In genomic region chr12:121326996-121327674, GRCh38 we compare ENCODE assay signal across 19 cellular contexts. TPM values are rescaled to one million over a fixed set of nuclear protein-coding genes. Genes with fewer than 3 reads are reported as not detected.
DNase-seq lines count a peak whose midpoint lies in the region; ATAC-seq, FAIRE-seq and TF ChIP-seq lines count a peak whose summit lies in the region.
"Had no signal": no experiment of that assay in that cellular context is flagged by ENCODE, and none has a peak within 500 bp of the region (broad histone marks: within the 10 kb centered on the region; RNA-seq: fewer than 3 reads in every experiment).

No MANE protein-coding gene starts in this region.

- no peak overlapping the region for H2AK5ac ChIP-seq in H1 (ENCODE audit: low read depth, low read length)
- no peak overlapping the region for H2AK5ac ChIP-seq in trophoblast cell (ENCODE audit: low read length)

- no peak for TF ChIP-seq EP300 in H1 (IDR thresholded peaks at IDR 0.05; ENCODE audit: borderline replicate concordance in 1 of 2, low read depth in 2 of 2, low read length in 2 of 2)

- no peak overlapping the region for H3K9ac ChIP-seq in H1 (replicated peaks in 1 of 4; ENCODE audit: extremely low read depth in 1 of 4, low read depth in 3 of 4, low read length in 3 of 4)
- no peak overlapping the region for H3K9ac ChIP-seq in trophoblast cell (ENCODE audit: low read length)

- H3K36me3 ChIP-seq in H1 (ENCODE audit: control insufficient read depth in 2 of 4, insufficient read depth in 4 of 4, low read length in 3 of 4) (peaks cover 19 to 65% (median 54%) of the 10 kb centered on the region in 4 experiments; a peak in 7 of 8 replicates), trophoblast cell (ENCODE audit: control insufficient read depth in 1 of 2, insufficient read depth in 2 of 2, low read length in 2 of 2) (peaks cover 19 to 52% of the 10 kb centered on the region in 2 experiments)

- ATAC-seq in right cardiac atrium (no peak), GM18505 (IDR thresholded peaks at IDR 0.05; ENCODE audit: unreplicated experiment) (no peak)
- ATAC-seq: activated CD8-positive, alpha-beta memory T cell treated with anti-CD3 and anti-CD28 coated beads, Interleukin-2, amount 10 ng/mL, durations not matched to agents 7 days and 5 days; stimulated activated naive CD8-positive, alpha-beta T cell treated with anti-CD3 and anti-CD28 coated beads, Interleukin-15, Interleukin-2, amounts not matched to agents 100 U/mL and 50 U/mL, for 24 hours had no signal

- no peak for FAIRE-seq in H1 (lab: Jason Lieb, UNC)
- FAIRE-seq: endometrium, GM18507 had no signal

- H3K79me2 ChIP-seq in H1 (ENCODE audit: control insufficient read depth in 1 of 2, insufficient read depth in 2 of 2, low read length in 2 of 2) (no peaks in the 10 kb centered on the region), trophoblast cell (ENCODE audit: control insufficient read depth, insufficient read depth, low read length, poor library complexity) (no peaks in the 10 kb centered on the region)

- H2BK5ac ChIP-seq in H1 (ENCODE audit: low read depth, low read length), result peak overlapping the region; percentile 24; the same call in 1 of the 2 replicates
- H2BK5ac ChIP-seq in trophoblast cell (ENCODE audit: low read depth, low read length, poor library complexity), result no peak overlapping the region

- H2BK12ac ChIP-seq in H1 (ENCODE audit: low read depth, low read length) (no peak overlapping the region), trophoblast cell (ENCODE audit: low read length) (no peak overlapping the region)

- H3K14ac ChIP-seq in H1 (ENCODE audit: insufficient read length) (no peak overlapping the region), trophoblast cell (ENCODE audit: low read length) (no peak overlapping the region)

- peaks cover 0 to 1% of the 10 kb centered on the region in 2 experiments for H4K20me1 ChIP-seq in H1 (replicated peaks in 1 of 2; ENCODE audit: control insufficient read depth in 1 of 2, insufficient read depth in 2 of 2, low read length in 2 of 2)

- H2BK120ac ChIP-seq in H1 (replicated peaks; ENCODE audit: low read depth, low read length) (no peak overlapping the region), trophoblast cell (ENCODE audit: insufficient read depth, low read length, poor library complexity) (no peak overlapping the region)

- no peak for TF ChIP-seq CTCF in H1 (IDR thresholded peaks at IDR 0.05; ENCODE audit: control extremely low read depth in 1 of 3, insufficient read depth in 1 of 3, low read depth in 1 of 3, low read length in 3 of 3)

- H3K4me3 ChIP-seq in H1 (ENCODE audit: extremely low read depth in 1 of 4, insufficient read depth in 2 of 4, low read depth in 3 of 4, low read length in 4 of 4) (no peak overlapping the region), right cardiac atrium (ENCODE audit: low read length) (no peak overlapping the region), trophoblast cell (ENCODE audit: low read depth, low read length) (no peak overlapping the region)
- H3K4me3 ChIP-seq: HAP-1, MG63 had no signal

- H3K18ac ChIP-seq in H1 (ENCODE audit: extremely low read depth, low read length) (no peak overlapping the region), trophoblast cell (ENCODE audit: low read length) (no peak overlapping the region)

- CTCF ChIA-PET in H1 (lab: Charles Lee; ENCODE audit: partially characterized antibody), result no interaction called here

- intact Hi-C loops in right cardiac atrium (cut with DNase I), result no loop called here

- POLR2A ChIA-PET in H1 (lab: Charles Lee; ENCODE audit: partially characterized antibody), result interaction anchor here (0.6 kb wide), 1 partner anchor 98 kb away, joined by 3 read pairs; no protein-coding TSS in a partner anchor

- H4K5ac ChIP-seq in H1 (ENCODE audit: insufficient read length, low read depth, low read length), result no peak overlapping the region

- TF ChIP-seq POLR2A in H1 (IDR thresholded peaks at IDR 0.05; ENCODE audit: control extremely low read depth in 1 of 2, low read depth in 2 of 2, low read length in 2 of 2), result no peak
- no peak for TF ChIP-seq POLR2A in GM18505 (IDR thresholded peaks at IDR 0.05; ENCODE audit: borderline replicate concordance, extremely low read depth, insufficient read depth, insufficient read length)

- H3K9me3 ChIP-seq in H1 (ENCODE audit: insufficient read depth in 2 of 2, low read depth in 1 of 2, low read length in 1 of 2) (no peaks in the 10 kb centered on the region), right cardiac atrium (ENCODE audit: control insufficient read depth, low read length) (no peaks in the 10 kb centered on the region), trophoblast cell (ENCODE audit: insufficient read depth, low read depth, low read length) (no peaks in the 10 kb centered on the region)
- H3K9me3 ChIP-seq: HAP-1, MG63 had no signal

- peak; percentile 87 for DNase-seq in Ammon's horn (ENCODE audit: low spot score)
- DNase-seq in NCI-H1694 (lab: John Stamatoyannopoulos, UW), result peak; percentile 83
- DNase-seq in H1 (ENCODE audit: low read depth in 1 of 2, low spot score in 2 of 2), result no peak
- peak in 50 of 56 donors; percentile 11 to 82 (median 54) for DNase-seq in nucleus accumbens (lab: John Stamatoyannopoulos, UW)
- no peak for DNase-seq in right cardiac atrium
- DNase-seq in trophoblast cell, result no peak
- no peak for DNase-seq in epidermal melanocyte (ENCODE audit: insufficient read length, low spot score)
- DNase-seq: activated B cell treated with CpG ODN at 0.5 μM for 24 hours; activated CD8-positive, alpha-beta memory T cell treated with anti-CD3 and anti-CD28 coated beads, Interleukin-2, amount 10 ng/mL, durations not matched to agents 7 days and 5 days; central memory CD4-positive, alpha-beta T cell; DMS153; islet precursor cell; MG63; NCI-H1930; stimulated activated naive CD8-positive, alpha-beta T cell treated with anti-CD3 and anti-CD28 coated beads, Interleukin-15, Interleukin-2, amounts not matched to agents 100 U/mL and 50 U/mL, for 24 hours had no signal

- H3K4me1 ChIP-seq in H1 (replicated peaks in 1 of 4; ENCODE audit: control insufficient read depth in 3 of 4, insufficient read depth in 4 of 4, low read length in 3 of 4), result no peaks in the 10 kb centered on the region
- no peaks in the 10 kb centered on the region for H3K4me1 ChIP-seq in right cardiac atrium (ENCODE audit: control insufficient read depth, insufficient read depth, low read length)
- H3K4me1 ChIP-seq in trophoblast cell (ENCODE audit: control insufficient read depth in 1 of 2, insufficient read depth in 2 of 2, low read length in 2 of 2), result no peaks in the 10 kb centered on the region
- H3K4me1 ChIP-seq: HAP-1 had no signal

- H3K56ac ChIP-seq in H1 (replicated peaks; ENCODE audit: insufficient read length, low read depth, low read length), result no peak overlapping the region

- no peak overlapping the region for H2BK20ac ChIP-seq in H1 (ENCODE audit: low read length)

- no peak overlapping the region for H4K91ac ChIP-seq in H1 (replicated peaks; ENCODE audit: insufficient read length, low read length)
- no peak overlapping the region for H4K91ac ChIP-seq in trophoblast cell (ENCODE audit: low read depth, low read length)

- H3K4ac ChIP-seq in H1 (replicated peaks; ENCODE audit: insufficient read length, low read depth, low read length), result no peak overlapping the region
- H3K4ac ChIP-seq in trophoblast cell (ENCODE audit: low read depth, low read length), result no peak overlapping the region

- H3K4me2 ChIP-seq in H1 (ENCODE audit: insufficient read depth in 1 of 2, low read depth in 2 of 2, low read length in 2 of 2) (no peak overlapping the region), trophoblast cell (ENCODE audit: low read length) (no peak overlapping the region)

- no peak for TF ChIP-seq RAD21 in H1 (IDR thresholded peaks at IDR 0.05 in 1 of 2, conservative IDR thresholded peaks at IDR 0.05 in 1 of 2; ENCODE audit: low read depth in 2 of 2, low read length in 2 of 2)

- H4K8ac ChIP-seq in H1 (ENCODE audit: extremely low read depth, insufficient read depth, low read length) (0 out of 2 replicates have a peak overlapping the region, but pooled peaks have one; percentile 21), trophoblast cell (ENCODE audit: low read depth, low read length) (no peak overlapping the region)

- no peak overlapping the region for H2BK15ac ChIP-seq in H1 (ENCODE audit: low read length)

- no peak overlapping the region for H4K12ac ChIP-seq in trophoblast cell (ENCODE audit: low read depth, low read length)

- H3K23me2 ChIP-seq in H1 (ENCODE audit: low read depth, low read length), result no peaks in the 10 kb centered on the region

- WGBS in H1 (ENCODE audit: extremely low coverage in 1 of 2, insufficient coverage in 1 of 2, insufficient read length in 1 of 2, insufficient replicate concordance in 2 of 2, low coverage in 1 of 2, low lambda C conversion rate in 2 of 2, missing lambda C conversion rate in 1 of 2), 2 experiments, result 94% methylated on average over 21 of the region's 21 CpGs; no CpG with 5 or more reads in 1 of the 2 experiments
- WGBS in right cardiac atrium, result 80% methylated on average over 21 of the region's 21 CpGs
- no CpG with 5 or more reads among the region's 21 CpGs for WGBS in trophoblast cell (ENCODE audit: extremely low coverage, insufficient coverage, insufficient read length)

- no peaks in the 10 kb centered on the region for H3K27me3 ChIP-seq in H1 (replicated peaks in 1 of 4; ENCODE audit: control insufficient read depth in 3 of 4, extremely low read depth in 1 of 4, insufficient read depth in 3 of 4, low read length in 3 of 4)
- no peaks in the 10 kb centered on the region for H3K27me3 ChIP-seq in right cardiac atrium (ENCODE audit: control insufficient read depth, insufficient read depth)
- no peaks in the 10 kb centered on the region for H3K27me3 ChIP-seq in trophoblast cell (ENCODE audit: insufficient read depth, low read length)
- H3K27me3 ChIP-seq: MG63 had no signal

- H3K27ac ChIP-seq in H1 (ENCODE audit: low read depth, low read length) (no peak overlapping the region), right cardiac atrium (ENCODE audit: low read length) (no peak overlapping the region), trophoblast cell (ENCODE audit: low read depth, low read length) (no peak overlapping the region)

- no peak overlapping the region for H2AFZ ChIP-seq in H1 (ENCODE audit: low read length)
- H2AFZ ChIP-seq in trophoblast cell (ENCODE audit: insufficient read depth, low read length, poor library complexity), result no peak overlapping the region

- H3K23ac ChIP-seq in H1 (ENCODE audit: insufficient read length), result no peak overlapping the region
- H3K23ac ChIP-seq in trophoblast cell (ENCODE audit: low read length), result no peak overlapping the region

- H3K79me1 ChIP-seq in H1 (ENCODE audit: low read depth, low read length) (no peaks in the 10 kb centered on the region), trophoblast cell (ENCODE audit: low read length) (no peaks in the 10 kb centered on the region)

RNA-seq across cellular contexts. Expression of gene ANAPC5, which starts 25.1 kb away (rescaled TPM):
- 97.6 and 103 TPM in 2 replicates for total RNA-seq in H1 (2021; fragmentation: NEBNext Ultra II Directional; extraction: Animal tissue kit (Norgen Biotek cat#: 25700))
- polyA plus RNA-seq in H1 (2011; rRNA removed) (94.5 and 127 TPM in 2 replicates), right cardiac atrium (55.7 TPM)
- polyA plus RNA-seq in H1 (2011; cell fraction: cytosol; rRNA removed), result 135 TPM
- 176 TPM for polyA plus RNA-seq in H1 (2011; cell fraction: nucleus; rRNA removed)
- polyA plus RNA-seq in H1 (2012, experiment 1 of 2), result 83.8 to 105 TPM (median 99.2 TPM) in 4 replicates
- polyA plus RNA-seq in H1 (2012, experiment 2 of 2), result 70.8 TPM
- 111 TPM for polyA plus RNA-seq in H1 (2013, experiment 1 of 2)
- polyA plus RNA-seq in H1 (2013, experiment 2 of 2), result 109 TPM
- polyA minus RNA-seq in H1 (2011; rRNA and poly(A)+ RNA removed), result 175 and 184 TPM in 2 replicates
- 74.5 TPM for polyA minus RNA-seq in H1 (2011; cell fraction: cytosol; rRNA and poly(A)+ RNA removed)
- polyA minus RNA-seq in H1 (2011; cell fraction: nucleus; rRNA and poly(A)+ RNA removed), result 116 TPM
- total RNA-seq in right cardiac atrium, result 10 to 100 TPM; 59.4 to 64.0 (median 60.4) TPM
- polyA plus RNA-seq in trophoblast cell (2013), result 95.9 and 99.5 TPM in 2 replicates

RNA-seq across cellular contexts. Expression of gene CAMKK2, which starts 30.6 kb away (rescaled TPM):
- 28.7 and 30.6 TPM in 2 replicates for total RNA-seq in H1 (2021; fragmentation: NEBNext Ultra II Directional; extraction: Animal tissue kit (Norgen Biotek cat#: 25700))
- polyA plus RNA-seq in H1 (2011; rRNA removed) (29.6 and 31.2 TPM in 2 replicates), right cardiac atrium (11.3 TPM)
- polyA plus RNA-seq in H1 (2011; cell fraction: cytosol; rRNA removed), result 29.9 TPM
- polyA plus RNA-seq in H1 (2011; cell fraction: nucleus; rRNA removed), result 44.5 TPM
- 24.6 to 27.2 TPM (median 26.2 TPM) in 4 replicates for polyA plus RNA-seq in H1 (2012, experiment 1 of 2)
- polyA plus RNA-seq in H1 (2012, experiment 2 of 2), result 16.1 TPM
- polyA plus RNA-seq in H1 (2013, experiment 1 of 2), result 18.8 TPM
- 18.6 TPM for polyA plus RNA-seq in H1 (2013, experiment 2 of 2)
- polyA minus RNA-seq in H1 (2011; rRNA and poly(A)+ RNA removed), result 44.3 and 47.6 TPM in 2 replicates
- polyA minus RNA-seq in H1 (2011; cell fraction: cytosol; rRNA and poly(A)+ RNA removed), result 20.4 TPM
- 32.1 TPM for polyA minus RNA-seq in H1 (2011; cell fraction: nucleus; rRNA and poly(A)+ RNA removed)
- total RNA-seq in right cardiac atrium, result 10 to 100 TPM; 15.8 to 22.1 (median 20.6) TPM
- 10.5 and 11.5 TPM in 2 replicates for polyA plus RNA-seq in trophoblast cell (2013)

Comparison
In these comparisons a context has a peak if more than half of its experiments do, and no peak if none do; other contexts are left out.
1. DNase-seq: peak in Ammon's horn (single experiment), NCI-H1694 (single experiment) and nucleus accumbens (50 of 56); none in H1 (0 of 2), right cardiac atrium (0 of 3), trophoblast cell (0 of 2) and epidermal melanocyte (single experiment).